10 cellular contexts compared by ENCODE assay signal in the genomic region with DNA sequence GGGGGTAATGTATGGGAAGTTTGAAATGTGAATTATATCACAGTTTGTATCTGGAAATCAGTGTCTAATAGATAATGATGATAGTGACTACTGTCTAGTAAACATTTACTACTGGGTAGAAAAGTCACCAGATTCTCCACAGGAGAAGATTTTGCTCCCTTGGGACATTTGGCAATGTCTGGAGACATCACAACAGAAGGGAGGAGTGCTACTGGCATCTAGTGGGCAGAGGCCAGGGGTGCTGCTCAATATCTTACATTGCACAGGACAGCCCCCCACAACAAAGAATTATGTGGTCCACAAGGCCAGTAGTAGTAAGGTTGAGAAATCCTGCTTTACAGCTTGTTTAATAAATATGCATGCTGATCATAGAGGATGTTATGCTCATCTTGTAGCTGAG.
A peak's percentile ranks its signal among the peaks of the same experiment; 100 is the strongest.
DNase-seq lines count a peak whose midpoint lies in the region; ATAC-seq and TF ChIP-seq lines count a peak whose summit lies in the region.
"Had no signal": no experiment of that assay in that cellular context is flagged by ENCODE, and none has a peak within 500 bp of the region (broad histone marks: within the 10 kb centered on the region; RNA-seq: fewer than 3 reads in every experiment).

No MANE protein-coding gene starts in this region.

- no peak for TF ChIP-seq EP300 in esophagus muscularis mucosa (IDR thresholded peaks at IDR 0.05)

- H3K36me3 Mint-ChIP-seq in progenitor cell of endocrine pancreas (ENCODE audit: insufficient read depth), result no peaks in the 10 kb centered on the region
- H3K36me3 Mint-ChIP-seq in T-cell, result no peaks in the 10 kb centered on the region

- H3K4me1 ChIP-seq in NT2/D1 (ENCODE audit: insufficient read depth, insufficient read length) (no peaks in the 10 kb centered on the region), esophagus muscularis mucosa (peaks cover 0 to 27% (median 15%) of the 10 kb centered on the region in 4 donors)
- H3K4me1 ChIP-seq: BLaER1 had no signal

- no peaks in the 10 kb centered on the region for H3K9me3 ChIP-seq in NT2/D1 (ENCODE audit: insufficient read depth, low read length)
- no peaks in the 10 kb centered on the region for H3K9me3 ChIP-seq in esophagus muscularis mucosa
- H3K9me3 ChIP-seq: BLaER1 had no signal

- CTCF ChIA-PET in T-cell (lab: Charles Lee), result no interaction called here

- H3K27ac ChIP-seq in esophagus muscularis mucosa (replicated peaks in 1 of 4), result no peak overlapping the region
- H3K27ac ChIP-seq: BLaER1, KMS-11 had no signal

- H3K4me3 ChIP-seq in NT2/D1 (ENCODE audit: insufficient read length, low read depth) (no peak overlapping the region), esophagus muscularis mucosa (no peak overlapping the region)
- H3K4me3 ChIP-seq: BLaER1 had no signal

- H3K27ac Mint-ChIP-seq in progenitor cell of endocrine pancreas (no peak overlapping the region), T-cell (no peak overlapping the region)

- POLR2A ChIA-PET in T-cell (lab: Charles Lee), result no interaction called here

- intact Hi-C loops in esophagus muscularis mucosa (cut with DNase I), result no loop called here

- H3K9me3 Mint-ChIP-seq in progenitor cell of endocrine pancreas (ENCODE audit: low read depth) (peaks cover 4% of the 10 kb centered on the region), T-cell (no peaks in the 10 kb centered on the region)

- ATAC-seq in T-cell (replicated peaks in 1 of 4), result no peak

- H3K4me1 Mint-ChIP-seq in progenitor cell of endocrine pancreas (ENCODE audit: low read depth) (peaks cover under 1% of the 10 kb centered on the region), T-cell (no peaks in the 10 kb centered on the region)

- no peak overlapping the region for H3K4me3 Mint-ChIP-seq in progenitor cell of endocrine pancreas (ENCODE audit: low read depth)
- H3K4me3 Mint-ChIP-seq in T-cell, result no peak overlapping the region

- TF ChIP-seq POLR2A in esophagus muscularis mucosa (IDR thresholded peaks at IDR 0.05; ENCODE audit: low read depth), result no peak

- DNase-seq in NCI-H524 (lab: John Stamatoyannopoulos, UW) (peak; percentile 9 to 20), NCI-H524 treated with DMSO at 0.1 percent for 48 hours (lab: John Stamatoyannopoulos, UW) (no peak), NT2/D1 (ENCODE audit: low read depth, low spot score) (peak; percentile 25), esophagus muscularis mucosa (ENCODE audit: extremely low spot score) (no peak), progenitor cell of endocrine pancreas (ENCODE audit: low spot score, unreplicated experiment) (no peak), NK-92 (lab: John Stamatoyannopoulos, UW; ENCODE audit: unreplicated experiment) (no peak), T-cell (no peak), middle frontal gyrus (ENCODE audit: extremely low spot score, low spot score) (no peak)

- no peak overlapping the region for H3K9ac ChIP-seq in NT2/D1 (ENCODE audit: insufficient read length, low read depth)
- H3K9ac ChIP-seq: BLaER1, KMS-11 had no signal

- H3K36me3 ChIP-seq in NT2/D1 (ENCODE audit: insufficient read depth, insufficient read length, low read length), result no peaks in the 10 kb centered on the region
- H3K36me3 ChIP-seq in esophagus muscularis mucosa, result no peaks in the 10 kb centered on the region
- H3K36me3 ChIP-seq: BLaER1 had no signal

- no peaks in the 10 kb centered on the region for H3K27me3 ChIP-seq in NT2/D1 (ENCODE audit: insufficient read depth, insufficient read length)
- H3K27me3 ChIP-seq in esophagus muscularis mucosa, result no peaks in the 10 kb centered on the region
- H3K27me3 ChIP-seq: BLaER1 had no signal

- TF ChIP-seq CTCF in esophagus muscularis mucosa (IDR thresholded peaks at IDR 0.05), result peak in 2 of 3 experiments; percentile 15 to 26
- peak; percentile 41 for TF ChIP-seq CTCF in progenitor cell of endocrine pancreas (IDR thresholded peaks at IDR 0.05; ENCODE audit: unreplicated experiment)

- H3K27me3 Mint-ChIP-seq in progenitor cell of endocrine pancreas (no peaks in the 10 kb centered on the region), T-cell (peaks cover 0 to 3% of the 10 kb centered on the region in 2 donors)

Comparison
In these comparisons a context has a peak if more than half of its experiments do, and no peak if none do; other contexts are left out.
1. DNase-seq: peak in NCI-H524 (2 of 2) and NT2/D1 (single experiment); none in NCI-H524 treated with DMSO at 0.1 percent for 48 hours (single experiment), esophagus muscularis mucosa (single experiment), progenitor cell of endocrine pancreas (single experiment), NK-92 (single experiment), T-cell (0 of 34) and middle frontal gyrus (single experiment).